15 cellular contexts compared by ENCODE assay signal in genomic region chr17:49436174-49436573, GRCh38. TPM values are rescaled to one million over a fixed set of nuclear protein-coding genes. Genes with fewer than 3 reads are reported as not detected.
A peak's percentile ranks its signal among the peaks of the same experiment; 100 is the strongest.
DNase-seq lines count a peak whose midpoint lies in the region; ATAC-seq and TF ChIP-seq lines count a peak whose summit lies in the region.
"Had no signal": no experiment of that assay in that cellular context is flagged by ENCODE, and none has a peak within 500 bp of the region (broad histone marks: within the 10 kb centered on the region; RNA-seq: fewer than 3 reads in every experiment).

No MANE protein-coding gene starts in this region.

- no peak overlapping the region for H2BK12ac ChIP-seq in neuronal stem cell (ENCODE audit: low read length)

- WGBS in liver, result 65% methylated on average over 4 of the region's 4 CpGs
- WGBS in neuronal stem cell (ENCODE audit: extremely low coverage in 2 of 2, insufficient read length in 2 of 2, insufficient replicate concordance in 1 of 2), 2 donors, result no CpG with 5 or more reads among the region's 4 CpGs

- H3K4me1 ChIP-seq in BLaER1 (peaks cover 96% of the 10 kb centered on the region), liver (ENCODE audit: control insufficient read depth in 4 of 4, insufficient read depth in 4 of 4, low read length in 3 of 4) (peaks cover 0 to 21% (median 8%) of the 10 kb centered on the region in 4 donors), neuronal stem cell (ENCODE audit: control insufficient read depth in 2 of 2, insufficient read depth in 1 of 2, low read depth in 1 of 2, low read length in 2 of 2) (peaks cover 16 to 37% of the 10 kb centered on the region in 2 donors)
- peaks cover 18 to 95% (median 80%) of the 10 kb centered on the region in 10 experiments for H3K4me1 ChIP-seq in BLaER1 treated with 17β-estradiol and CSF1 and Interleukin-3, amounts not matched to agents 10 nM and 100 nM
- H3K4me1 ChIP-seq: A549 had no signal

- no peaks in the 10 kb centered on the region for H3K79me1 ChIP-seq in neuronal stem cell (ENCODE audit: low read depth, low read length)

- no peak overlapping the region for H3K4me3 ChIP-seq in BLaER1
- no peak overlapping the region for H3K4me3 ChIP-seq in BLaER1 treated with 17β-estradiol and CSF1 and Interleukin-3, amounts not matched to agents 10 nM and 100 nM
- no peak overlapping the region for H3K4me3 ChIP-seq in liver (ENCODE audit: low read depth in 1 of 3, low read length in 3 of 3)
- H3K4me3 ChIP-seq in neuronal stem cell (ENCODE audit: low read length in 2 of 2), result no peak overlapping the region
- H3K4me3 ChIP-seq: A549, GM23248 had no signal

- TF ChIP-seq RAD21 in liver (IDR thresholded peaks at IDR 0.05), result no peak

- no peak overlapping the region for H2BK15ac ChIP-seq in neuronal stem cell (ENCODE audit: low read length)

- ATAC-seq in SK-N-SH treated with all-trans-retinoic acid at 6 μM for 48 hours, result no peak
- ATAC-seq: A549 had no signal

- no peak overlapping the region for H3K9ac ChIP-seq in BLaER1
- H3K9ac ChIP-seq in BLaER1 treated with 17β-estradiol and CSF1 and Interleukin-3, amounts not matched to agents 10 nM and 100 nM, result no peak overlapping the region
- no peak overlapping the region for H3K9ac ChIP-seq in liver (ENCODE audit: low read depth in 1 of 2, low read length in 2 of 2)
- H3K9ac ChIP-seq in neuronal stem cell (ENCODE audit: low read depth, low read length, poor library complexity), result no peak overlapping the region
- H3K9ac ChIP-seq: GM23248 had no signal

- H3K27me3 ChIP-seq in BLaER1 (no peaks in the 10 kb centered on the region), liver (ENCODE audit: control insufficient read depth in 4 of 4, insufficient read depth in 4 of 4, low read length in 3 of 4) (peaks cover 0 to 4% (median 0%) of the 10 kb centered on the region in 4 donors), neuronal stem cell (ENCODE audit: control insufficient read depth in 3 of 3, insufficient read depth in 3 of 3, low read depth in 1 of 3, low read length in 3 of 3) (peaks cover 0 to 79% (median 0%) of the 10 kb centered on the region in 3 experiments)
- H3K27me3 ChIP-seq in BLaER1 treated with 17β-estradiol and CSF1 and Interleukin-3, amounts not matched to agents 10 nM and 100 nM, result peaks cover 0 to 6% (median 0%) of the 10 kb centered on the region in 11 experiments; a peak in 1 of 22 replicates

- no peak overlapping the region for H2AK5ac ChIP-seq in neuronal stem cell (ENCODE audit: low read depth, low read length)

- no peak overlapping the region for H2BK5ac ChIP-seq in neuronal stem cell (ENCODE audit: low read length)

- no peak overlapping the region for H4K8ac ChIP-seq in neuronal stem cell (ENCODE audit: low read depth, low read length)

- no peak overlapping the region for H3K18ac ChIP-seq in neuronal stem cell (ENCODE audit: low read length)

- H3K4me2 ChIP-seq in BLaER1 (peak overlapping the region; percentile 95), neuronal stem cell (ENCODE audit: insufficient read depth, low read length, poor library complexity, severe bottlenecking) (no peak overlapping the region)
- H3K4me2 ChIP-seq in BLaER1 treated with 17β-estradiol and CSF1 and Interleukin-3, amounts not matched to agents 10 nM and 100 nM, result peak overlapping the region in 6 of 11 experiments; percentile 20 to 96 (median 38); a peak in 9 of 22 replicates
- H3K4me2 ChIP-seq: A549 had no signal

- H3K4ac ChIP-seq in neuronal stem cell (ENCODE audit: low read length), result no peak overlapping the region

- H3K9me3 ChIP-seq in BLaER1 (no peaks in the 10 kb centered on the region), liver (ENCODE audit: control insufficient read depth in 4 of 4, low read length in 3 of 4) (no peaks in the 10 kb centered on the region), neuronal stem cell (replicated peaks in 1 of 2; ENCODE audit: control insufficient read depth in 2 of 2, insufficient read depth in 1 of 2, low read depth in 1 of 2, low read length in 2 of 2) (no peaks in the 10 kb centered on the region)
- H3K9me3 ChIP-seq in BLaER1 treated with 17β-estradiol and CSF1 and Interleukin-3, amounts not matched to agents 10 nM and 100 nM (replicated peaks in 1 of 11), result no peaks in the 10 kb centered on the region
- H3K9me3 ChIP-seq: A549 had no signal

- no peaks in the 10 kb centered on the region for H3K36me3 ChIP-seq in BLaER1
- no peaks in the 10 kb centered on the region for H3K36me3 ChIP-seq in BLaER1 treated with 17β-estradiol and CSF1 and Interleukin-3, amounts not matched to agents 10 nM and 100 nM
- H3K36me3 ChIP-seq in liver (ENCODE audit: control insufficient read depth in 4 of 4, insufficient read depth in 3 of 4, low read depth in 1 of 4, low read length in 3 of 4), result no peaks in the 10 kb centered on the region
- H3K36me3 ChIP-seq in neuronal stem cell (replicated peaks in 1 of 2; ENCODE audit: control insufficient read depth in 2 of 2, insufficient read depth in 2 of 2, low read length in 2 of 2), result no peaks in the 10 kb centered on the region

- H4K91ac ChIP-seq in neuronal stem cell (ENCODE audit: low read depth, low read length, poor library complexity), result no peak overlapping the region

- H4K20me1 ChIP-seq in BLaER1, result no peaks in the 10 kb centered on the region
- no peaks in the 10 kb centered on the region for H4K20me1 ChIP-seq in BLaER1 treated with 17β-estradiol and CSF1 and Interleukin-3, amounts not matched to agents 10 nM and 100 nM

- no peak overlapping the region for H3K23ac ChIP-seq in neuronal stem cell (ENCODE audit: low read depth, low read length, poor library complexity)

- H3K14ac ChIP-seq in neuronal stem cell (ENCODE audit: low read length), result no peak overlapping the region

- H2AFZ ChIP-seq in neuronal stem cell (ENCODE audit: low read length), result no peak overlapping the region
- H2AFZ ChIP-seq: GM23248 had no signal

- no peak overlapping the region for H2BK120ac ChIP-seq in neuronal stem cell (ENCODE audit: low read depth, low read length)

- DNase-seq in neuronal stem cell (ENCODE audit: low spot score) (no peak), GM10266 (ENCODE audit: extremely low spot score) (no peak)
- DNase-seq in activated CD4-positive, alpha-beta T cell treated with anti-CD3 and anti-CD28 coated beads, Interleukin-2, amount 50 U/mL, for 4 hours, result no peak
- DNase-seq: CD4-positive, CD25-positive, alpha-beta regulatory T cell; DMS53; GF-D8; GM23248; H9 had no signal

- no peak for TF ChIP-seq CTCF in liver (IDR thresholded peaks at IDR 0.05; ENCODE audit: low read depth, low read length, missing input control)
- no peak for TF ChIP-seq CTCF in GM10266 (IDR thresholded peaks at IDR 0.05; ENCODE audit: control insufficient read depth, insufficient read depth, low read depth, missing control alignments)

- H3K27ac ChIP-seq in BLaER1 (peak overlapping the region; percentile 97; the same call in 1 of the 2 replicates), liver (ENCODE audit: low read depth in 1 of 2, low read length in 2 of 2) (no peak overlapping the region), neuronal stem cell (replicated peaks; ENCODE audit: low read length) (no peak overlapping the region)
- H3K27ac ChIP-seq in BLaER1 treated with 17β-estradiol and CSF1 and Interleukin-3, amounts not matched to agents 10 nM and 100 nM, result no peak overlapping the region
- H3K27ac ChIP-seq: A549, GM23248 had no signal

TF ChIP-seq in SK-N-SH treated with all-trans-retinoic acid at 6 μM for 48 hours, 23 proteins besides CTCF, POLR2A, EP300 and RAD21 (continues in another document):
- TF ChIP-seq ISL1 (CRISPR knock-in tag; IDR thresholded peaks at IDR 0.05), result peak; percentile 40; the same call in 1 of the 2 replicates
- TF ChIP-seq ZFP3 (CRISPR knock-in tag; IDR thresholded peaks at IDR 0.05), result no peak
- no peak for TF ChIP-seq ZNF8 (CRISPR knock-in tag; IDR thresholded peaks at IDR 0.05)
- no peak for TF ChIP-seq ZC3H10 (CRISPR knock-in tag; IDR thresholded peaks at IDR 0.05)
- TF ChIP-seq ZNF70 (CRISPR knock-in tag; IDR thresholded peaks at IDR 0.05), result no peak
- TF ChIP-seq CREB5 (CRISPR knock-in tag; IDR thresholded peaks at IDR 0.05; ENCODE audit: low read depth), result no peak
- TF ChIP-seq PPARA (CRISPR knock-in tag; IDR thresholded peaks at IDR 0.05; ENCODE audit: borderline replicate concordance), result no peak

TF ChIP-seq in liver, 16 proteins besides CTCF, POLR2A, EP300 and RAD21:
- TF ChIP-seq GABPA (IDR thresholded peaks at IDR 0.05 in 1 of 2, conservative IDR thresholded peaks at IDR 0.05 in 1 of 2) (no peak), NR2F2 (IDR thresholded peaks at IDR 0.05) (peak; percentile 11)

RNA-seq across cellular contexts. Expression of gene PHB1, which starts 21.5 kb away (rescaled TPM):
- total RNA-seq in liver, result 10 to 100 TPM; 52.5 to 84.7 TPM
- 100 to 1,000 TPM; 112 to 149 TPM for polyA plus RNA-seq in liver
- polyA plus RNA-seq in neuronal stem cell (2013, experiment 1 of 2), result 110 TPM
- 105 TPM for polyA plus RNA-seq in neuronal stem cell (2013, experiment 2 of 2)

RNA-seq across cellular contexts. Expression of gene NGFR, which starts 58.9 kb away (rescaled TPM):
- 10 to 100 TPM; 10.7 to 11.0 TPM for total RNA-seq in liver
- polyA plus RNA-seq in liver, result 10 to 100 TPM in 1 of 2 donors, 1 to 10 TPM in 1; 6.9 to 10.3 TPM
- 29.4 TPM for polyA plus RNA-seq in neuronal stem cell (2013, experiment 1 of 2)
- 29.5 TPM for polyA plus RNA-seq in neuronal stem cell (2013, experiment 2 of 2)
- polyA plus RNA-seq: AG04450; CD4-positive, CD25-positive, alpha-beta regulatory T cell; IgD-negative memory B cell had no signal
